In genomic region chr6:152378154-152378553, GRCh38 we compare ENCODE assay signal across 11 cellular contexts.
DNase-seq lines count a peak whose midpoint lies in the region; FAIRE-seq and TF ChIP-seq lines count a peak whose summit lies in the region.
"Had no signal": no experiment of that assay in that cellular context is flagged by ENCODE, and none has a peak within 500 bp of the region (broad histone marks: within the 10 kb centered on the region; RNA-seq: fewer than 3 reads in every experiment).

No MANE protein-coding gene starts in this region.

- H3K4me1 Mint-ChIP-seq in activated T-helper 1 cell treated with anti-CD3 and anti-CD28 coated beads, Interleukin-12 subunit alpha, Interleukin-12 subunit beta, Interleukin-2, Interleukin-4 antibody, amounts not matched to agents 30 ng/mL and 10 ng/mL and 1 ng/mL, durations not matched to agents 14 hours and 24 hours and 36 hours (ENCODE audit: low read depth): no peaks in the 10 kb centered on the region

- H3K9me3 Mint-ChIP-seq in activated T-helper 1 cell treated with anti-CD3 and anti-CD28 coated beads, Interleukin-12 subunit alpha, Interleukin-12 subunit beta, Interleukin-2, Interleukin-4 antibody, amounts not matched to agents 30 ng/mL and 10 ng/mL and 1 ng/mL, durations not matched to agents 14 hours and 24 hours and 36 hours: no peaks in the 10 kb centered on the region
- H3K9me3 Mint-ChIP-seq: activated CD4-positive, alpha-beta memory T cell treated with anti-CD3 and anti-CD28 coated beads for 36 hours had no signal

- H3K4me3 ChIP-seq in brain microvascular endothelial cell (ENCODE audit: low read depth, low read length) (peak overlapping the region; percentile 21), kidney (ENCODE audit: low read length in 2 of 2) (peak overlapping the region; percentile 45 to 80), subcutaneous abdominal adipose tissue (ENCODE audit: low read depth in 1 of 5, low read length in 5 of 5) (peak overlapping the region; percentile 6 to 99 (median 45))

- H3K27me3 Mint-ChIP-seq in activated T-helper 1 cell treated with anti-CD3 and anti-CD28 coated beads, Interleukin-12 subunit alpha, Interleukin-12 subunit beta, Interleukin-2, Interleukin-4 antibody, amounts not matched to agents 30 ng/mL and 10 ng/mL and 1 ng/mL, durations not matched to agents 14 hours and 24 hours and 36 hours (ENCODE audit: insufficient read depth): no peaks in the 10 kb centered on the region

- no peak overlapping the region for H3K27ac Mint-ChIP-seq in activated T-helper 1 cell treated with anti-CD3 and anti-CD28 coated beads, Interleukin-12 subunit alpha, Interleukin-12 subunit beta, Interleukin-2, Interleukin-4 antibody, amounts not matched to agents 30 ng/mL and 10 ng/mL and 1 ng/mL, durations not matched to agents 14 hours and 24 hours and 36 hours
- H3K27ac Mint-ChIP-seq: activated CD4-positive, alpha-beta memory T cell treated with anti-CD3 and anti-CD28 coated beads for 36 hours had no signal

- H3K27me3 ChIP-seq in brain microvascular endothelial cell (replicated peaks) (no peaks in the 10 kb centered on the region), subcutaneous abdominal adipose tissue (ENCODE audit: control insufficient read depth in 5 of 5, insufficient read depth in 4 of 5, low read length in 5 of 5) (no peaks in the 10 kb centered on the region)
- H3K27me3 ChIP-seq: foreskin keratinocyte had no signal

- H3K4me3 Mint-ChIP-seq in activated T-helper 1 cell treated with anti-CD3 and anti-CD28 coated beads, Interleukin-12 subunit alpha, Interleukin-12 subunit beta, Interleukin-2, Interleukin-4 antibody, amounts not matched to agents 30 ng/mL and 10 ng/mL and 1 ng/mL, durations not matched to agents 14 hours and 24 hours and 36 hours: no peak overlapping the region
- H3K4me3 Mint-ChIP-seq: activated CD4-positive, alpha-beta memory T cell treated with anti-CD3 and anti-CD28 coated beads for 36 hours had no signal

- peak; percentile 56 for DNase-seq in GM04503 (ENCODE audit: low read depth)
- peak; percentile 44 for DNase-seq in brain microvascular endothelial cell
- DNase-seq in kidney: no peak
- no peak for DNase-seq in GDM1 (lab: John Stamatoyannopoulos, UW)
- DNase-seq in middle frontal gyrus (ENCODE audit: extremely low spot score, low spot score): no peak
- no peak for DNase-seq in RPMI8226
- no peak for DNase-seq in activated T-helper 1 cell treated with anti-CD3 and anti-CD28 coated beads, Interleukin-12 subunit alpha, Interleukin-12 subunit beta, Interleukin-2, Interleukin-4 antibody, amounts not matched to agents 30 ng/mL and 10 ng/mL and 1 ng/mL, durations not matched to agents 14 hours and 24 hours and 36 hours (ENCODE audit: low spot score)
- DNase-seq: activated CD4-positive, alpha-beta memory T cell treated with anti-CD3 and anti-CD28 coated beads for 36 hours; foreskin keratinocyte; SIG-M5 had no signal

- peak overlapping the region; percentile 38 for H3K27ac ChIP-seq in brain microvascular endothelial cell
- peak overlapping the region in 1 of 2 donors; percentile 67 for H3K27ac ChIP-seq in kidney (ENCODE audit: low read depth in 2 of 2, low read length in 2 of 2)
- H3K27ac ChIP-seq in subcutaneous abdominal adipose tissue (ENCODE audit: low read depth, low read length): no peak overlapping the region
- H3K27ac ChIP-seq: foreskin keratinocyte had no signal

- in situ Hi-C loops in brain microvascular endothelial cell (cut with HindIII; ENCODE audit: low pct_ligation_motif_present, low sequenced_read_pairs): no loop called here

- H3K4me1 ChIP-seq in kidney (ENCODE audit: control insufficient read depth in 1 of 2, insufficient read depth in 1 of 2, low read depth in 1 of 2, low read length in 2 of 2) (peaks cover 0 to 2% of the 10 kb centered on the region in 2 donors), subcutaneous abdominal adipose tissue (ENCODE audit: control insufficient read depth in 5 of 5, insufficient read depth in 5 of 5, low read length in 5 of 5) (peaks cover 0 to 12% (median 6%) of the 10 kb centered on the region in 5 donors)

- no peaks in the 10 kb centered on the region for H3K36me3 Mint-ChIP-seq in activated T-helper 1 cell treated with anti-CD3 and anti-CD28 coated beads, Interleukin-12 subunit alpha, Interleukin-12 subunit beta, Interleukin-2, Interleukin-4 antibody, amounts not matched to agents 30 ng/mL and 10 ng/mL and 1 ng/mL, durations not matched to agents 14 hours and 24 hours and 36 hours (ENCODE audit: low read depth)
- H3K36me3 Mint-ChIP-seq: activated CD4-positive, alpha-beta memory T cell treated with anti-CD3 and anti-CD28 coated beads for 36 hours had no signal

- H3K9me3 ChIP-seq in kidney (ENCODE audit: control insufficient read depth in 1 of 2, low read length in 2 of 2): no peaks in the 10 kb centered on the region
- no peaks in the 10 kb centered on the region for H3K9me3 ChIP-seq in subcutaneous abdominal adipose tissue (ENCODE audit: control insufficient read depth in 5 of 5, low read length in 5 of 5)

- no peak for FAIRE-seq in kidney (lab: Jason Lieb, UNC)

- H3K36me3 ChIP-seq in brain microvascular endothelial cell (replicated peaks) (peaks cover 11% of the 10 kb centered on the region), kidney (ENCODE audit: control insufficient read depth in 1 of 2, insufficient read depth in 2 of 2, low read length in 2 of 2) (peaks cover 0 to 16% of the 10 kb centered on the region in 2 donors), subcutaneous abdominal adipose tissue (ENCODE audit: control insufficient read depth in 5 of 5, insufficient read depth in 5 of 5, low read length in 5 of 5) (peaks cover 5 to 25% (median 13%) of the 10 kb centered on the region in 5 donors)

- no peak overlapping the region for H3K9ac ChIP-seq in kidney (ENCODE audit: low read length in 2 of 2)
- H3K9ac ChIP-seq in subcutaneous abdominal adipose tissue (ENCODE audit: low read length in 5 of 5): peak overlapping the region in 1 of 5 donors; percentile 30

- TF ChIP-seq CTCF in brain microvascular endothelial cell (IDR thresholded peaks at IDR 0.05; ENCODE audit: low read depth, low read length, missing control alignments): no peak
- TF ChIP-seq CTCF in kidney (IDR thresholded peaks at IDR 0.05; ENCODE audit: borderline replicate concordance, extremely low read depth, insufficient read depth): no peak

- intact Hi-C loops in kidney (cut with DNase I): no loop called here
- intact Hi-C loops in activated T-helper 1 cell treated with anti-CD3 and anti-CD28 coated beads, Interleukin-12 subunit alpha, Interleukin-12 subunit beta, Interleukin-2, Interleukin-4 antibody, amounts not matched to agents 30 ng/mL and 10 ng/mL and 1 ng/mL, durations not matched to agents 14 hours and 24 hours and 36 hours (cut with micrococcal nuclease): no loop called here

Comparison
In these comparisons a context has a peak if more than half of its experiments do, and no peak if none do; other contexts are left out.
1. DNase-seq: peak in GM04503 (single experiment) and brain microvascular endothelial cell (single experiment); none in kidney (single experiment), GDM1 (single experiment), middle frontal gyrus (single experiment), RPMI8226 (single experiment) and activated T-helper 1 cell treated with anti-CD3 and anti-CD28 coated beads, Interleukin-12 subunit alpha, Interleukin-12 subunit beta, Interleukin-2, Interleukin-4 antibody, amounts not matched to agents 30 ng/mL and 10 ng/mL and 1 ng/mL, durations not matched to agents 14 hours and 24 hours and 36 hours (single experiment).
2. Peak in every context shown above with its lines, with median percentiles within 50 percentile points of each other: H3K4me3 ChIP-seq.